ENCODE assay signal across 12 cellular contexts in the genomic region with DNA sequence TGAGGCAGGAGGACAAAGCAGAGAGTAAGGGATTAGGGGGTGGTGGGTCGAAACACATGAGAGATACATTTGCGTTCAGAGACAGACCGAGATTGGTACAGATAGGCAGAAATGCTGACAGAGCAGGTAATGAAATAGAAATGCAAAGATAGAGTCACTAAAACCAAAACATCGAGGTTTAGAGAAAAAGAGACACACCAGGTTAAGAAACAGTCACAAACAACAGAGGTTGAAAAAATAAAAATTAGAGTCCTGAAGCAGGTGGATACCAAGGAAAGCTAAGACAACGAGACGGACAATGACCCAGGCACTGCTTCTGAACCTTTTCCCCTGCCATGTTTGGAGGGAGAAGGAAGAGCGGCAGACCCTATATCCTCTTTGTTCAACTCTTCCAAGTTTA. TPM values are rescaled to one million over a fixed set of nuclear protein-coding genes. Genes with fewer than 3 reads are reported as not detected.
A peak's percentile ranks its signal among the peaks of the same experiment; 100 is the strongest.
DNase-seq lines count a peak whose midpoint lies in the region; ATAC-seq, FAIRE-seq and TF ChIP-seq lines count a peak whose summit lies in the region.
"Had no signal": no experiment of that assay in that cellular context is flagged by ENCODE, and none has a peak within 500 bp of the region (broad histone marks: within the 10 kb centered on the region; RNA-seq: fewer than 3 reads in every experiment).

No MANE protein-coding gene starts in this region.

- no peaks in the 10 kb centered on the region for H3K27me3 ChIP-seq in CD4-positive, alpha-beta memory T cell (ENCODE audit: insufficient read depth, low read length)
- H3K27me3 ChIP-seq in Karpas-422 (ENCODE audit: low read length) (no peaks in the 10 kb centered on the region), astrocyte (ENCODE audit: insufficient read depth, low read length) (no peaks in the 10 kb centered on the region)
- H3K27me3 ChIP-seq: gastrocnemius medialis, right lobe of liver, SJSA1 had no signal

- TF ChIP-seq CTCF in astrocyte (IDR thresholded peaks at IDR 0.05; ENCODE audit: insufficient read depth, low read depth, low read length) = no peak
- no peak for TF ChIP-seq CTCF in nephron (IDR thresholded peaks at IDR 0.05; ENCODE audit: unreplicated experiment in 3 of 3)

- no peak overlapping the region for H3K9ac ChIP-seq in Karpas-422 (ENCODE audit: low read length)
- no peak overlapping the region for H3K9ac ChIP-seq in astrocyte (ENCODE audit: low read length)

- no peak for FAIRE-seq in astrocyte (lab: Jason Lieb, UNC)

- DNase-seq in CD4-positive, alpha-beta memory T cell = no peak
- DNase-seq in Karpas-422 = no peak
- DNase-seq in astrocyte (ENCODE audit: low read depth) = no peak
- no peak for DNase-seq in stimulated activated CD4-positive, alpha-beta T cell treated with anti-CD3 and anti-CD28 coated beads, Interleukin-2, amount 100 ng/mL, for 24 hours
- no peak for DNase-seq in NCI-H82 treated with DMSO at 0.1 percent for 48 hours (lab: John Stamatoyannopoulos, UW; ENCODE audit: unreplicated experiment)
- DNase-seq: gastrocnemius medialis, NCI-H345 had no signal

- H3K4me1 ChIP-seq in CD4-positive, alpha-beta memory T cell (ENCODE audit: insufficient read depth, low read length) = peaks cover 37% of the 10 kb centered on the region
- peaks cover 30% of the 10 kb centered on the region for H3K4me1 ChIP-seq in Karpas-422 (ENCODE audit: low read length)
- H3K4me1 ChIP-seq in astrocyte (ENCODE audit: insufficient read depth, low read length) = no peaks in the 10 kb centered on the region

- POLR2A ChIA-PET in CD4-positive, alpha-beta memory T cell (lab: Charles Lee; ENCODE audit: partially characterized antibody) = interaction anchor here (2.1 kb wide), 1 partner anchor 7 kb away, joined by 6 read pairs; no protein-coding TSS in a partner anchor

- CTCF ChIA-PET in CD4-positive, alpha-beta memory T cell (lab: Charles Lee; ENCODE audit: partially characterized antibody) = no interaction called here

- no peaks in the 10 kb centered on the region for H3K27me3 Mint-ChIP-seq in CD4-positive, alpha-beta memory T cell
- H3K27me3 Mint-ChIP-seq in astrocyte (ENCODE audit: low read depth, unreplicated experiment) (no peaks in the 10 kb centered on the region), nephron (ENCODE audit: low read depth) (no peaks in the 10 kb centered on the region)

- peaks cover 28 to 45% (median 34%) of the 10 kb centered on the region in 4 donors for H3K4me1 Mint-ChIP-seq in CD4-positive, alpha-beta memory T cell
- H3K4me1 Mint-ChIP-seq in astrocyte (ENCODE audit: low read depth, unreplicated experiment) = peaks cover 15% of the 10 kb centered on the region
- peaks cover 29% of the 10 kb centered on the region for H3K4me1 Mint-ChIP-seq in nephron

- H3K9me2 ChIP-seq in Karpas-422 (replicated peaks; ENCODE audit: insufficient read depth, low read length) = no peaks in the 10 kb centered on the region

- H3K4me3 Mint-ChIP-seq in CD4-positive, alpha-beta memory T cell = peak overlapping the region; percentile 87 to 94 (median 93)
- peak overlapping the region; percentile 84 for H3K4me3 Mint-ChIP-seq in astrocyte (ENCODE audit: unreplicated experiment)
- H3K4me3 Mint-ChIP-seq in nephron = peak overlapping the region; percentile 82 to 89 (median 89)

- no peaks in the 10 kb centered on the region for H3K9me3 ChIP-seq in CD4-positive, alpha-beta memory T cell (ENCODE audit: control insufficient read depth in 1 of 2, low read length in 2 of 2)
- H3K9me3 ChIP-seq in Karpas-422 (ENCODE audit: low read length) (no peaks in the 10 kb centered on the region), astrocyte (ENCODE audit: insufficient read depth, low read depth, low read length) (no peaks in the 10 kb centered on the region)
- H3K9me3 ChIP-seq: gastrocnemius medialis, right lobe of liver, SJSA1 had no signal

- H3K4me2 ChIP-seq in Karpas-422 (ENCODE audit: low read depth, low read length, poor library complexity, severe bottlenecking) (peak overlapping the region; percentile 90), astrocyte (ENCODE audit: low read length) (no peak overlapping the region)

- peak overlapping the region; percentile 73 to 99 (median 96) for H3K27ac Mint-ChIP-seq in CD4-positive, alpha-beta memory T cell
- H3K27ac Mint-ChIP-seq in astrocyte (ENCODE audit: unreplicated experiment) (no peak overlapping the region), nephron (peak overlapping the region in 1 of 3 experiments; percentile 79)

- peaks cover 34% of the 10 kb centered on the region for H3K79me2 ChIP-seq in Karpas-422 (ENCODE audit: low read length)
- H3K79me2 ChIP-seq in astrocyte (ENCODE audit: insufficient read depth, low read length) = peaks cover 37% of the 10 kb centered on the region

- peaks cover 9% of the 10 kb centered on the region; the same call in 1 of the 2 replicates for H4K20me1 ChIP-seq in Karpas-422 (ENCODE audit: insufficient read depth, low read depth, low read length)
- H4K20me1 ChIP-seq in astrocyte (ENCODE audit: insufficient read depth, low read length) = peaks cover 33% of the 10 kb centered on the region

- peak overlapping the region; percentile 85 for H3K27ac ChIP-seq in CD4-positive, alpha-beta memory T cell (ENCODE audit: low read depth, low read length)
- H3K27ac ChIP-seq in Karpas-422 (ENCODE audit: low read length) (no peak overlapping the region), astrocyte (ENCODE audit: low read depth, low read length) (no peak overlapping the region)

- H3K4me3 ChIP-seq in CD4-positive, alpha-beta memory T cell (ENCODE audit: low read length in 2 of 2) = peak overlapping the region in 1 of 2 donors; percentile 78
- H3K4me3 ChIP-seq in Karpas-422 (ENCODE audit: low read length) (peak overlapping the region; percentile 68; the same call in 1 of the 2 replicates), astrocyte (ENCODE audit: insufficient read depth, low read depth, low read length) (no peak overlapping the region)

- H2AFZ ChIP-seq in Karpas-422 (ENCODE audit: low read length) = no peak overlapping the region
- H2AFZ ChIP-seq in astrocyte (ENCODE audit: low read depth, low read length) = no peak overlapping the region

- ATAC-seq in GM18517 (IDR thresholded peaks at IDR 0.05; ENCODE audit: unreplicated experiment) = no peak
- no peak for ATAC-seq in GM19452 (IDR thresholded peaks at IDR 0.05; ENCODE audit: unreplicated experiment)

- no peaks in the 10 kb centered on the region for H3K36me3 ChIP-seq in CD4-positive, alpha-beta memory T cell (ENCODE audit: insufficient read depth, low read length)
- H3K36me3 ChIP-seq in Karpas-422 (ENCODE audit: insufficient read depth, low read length) (no peaks in the 10 kb centered on the region), astrocyte (ENCODE audit: insufficient read depth, low read length) (no peaks in the 10 kb centered on the region)
- H3K36me3 ChIP-seq: gastrocnemius medialis, right lobe of liver had no signal

- intact Hi-C loops in CD4-positive, alpha-beta memory T cell (cut with micrococcal nuclease) = no loop called here

- peaks cover 4 to 10% of the 10 kb centered on the region in 2 donors for H3K36me3 Mint-ChIP-seq in CD4-positive, alpha-beta memory T cell
- H3K36me3 Mint-ChIP-seq in astrocyte (ENCODE audit: low read depth, unreplicated experiment) = peaks cover 2% of the 10 kb centered on the region
- H3K36me3 Mint-ChIP-seq in nephron (ENCODE audit: low read depth) = peaks cover 4% of the 10 kb centered on the region

- H3K9me3 Mint-ChIP-seq in CD4-positive, alpha-beta memory T cell = peaks cover 0 to 2% (median 0%) of the 10 kb centered on the region in 8 donors
- H3K9me3 Mint-ChIP-seq in astrocyte (ENCODE audit: unreplicated experiment) (no peaks in the 10 kb centered on the region), nephron (no peaks in the 10 kb centered on the region)

RNA-seq across cellular contexts. Expression of gene MAPK1, which starts 1.2 kb away (rescaled TPM):
- total RNA-seq in CD4-positive, alpha-beta memory T cell = 100 to 1,000 TPM; 114 to 117 TPM
- 10 to 100 TPM; 73.8 to 81.5 TPM for polyA plus RNA-seq in CD4-positive, alpha-beta memory T cell
- 38.9 and 53.6 TPM in 2 replicates for total RNA-seq in Karpas-422 (2014; rRNA removed; shearing (Covaris generic); ENCODE audit: low replicate concordance)
- total RNA-seq in astrocyte = 138 and 148 TPM in 2 replicates
